11 cellular contexts compared by ENCODE assay signal in the genomic region with DNA sequence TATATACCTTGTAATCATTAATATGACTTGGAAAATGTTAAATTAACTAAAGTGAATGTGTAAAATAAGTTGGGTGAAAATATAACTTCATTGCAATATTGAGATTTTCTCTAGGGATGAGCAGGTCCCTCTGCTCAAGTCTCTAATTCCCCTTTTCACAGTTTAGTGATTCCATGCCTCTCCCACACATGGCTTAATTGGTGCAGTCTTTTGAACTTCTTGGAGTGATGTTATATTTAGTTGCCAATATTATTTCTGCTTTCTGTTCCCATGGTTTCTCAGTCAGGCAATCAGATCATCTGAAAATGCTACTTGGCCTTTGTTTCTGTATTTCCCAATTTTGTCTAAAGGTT.
DNase-seq lines count a peak whose midpoint lies in the region; ATAC-seq and TF ChIP-seq lines count a peak whose summit lies in the region.
"Had no signal": no experiment of that assay in that cellular context is flagged by ENCODE, and none has a peak within 500 bp of the region (broad histone marks: within the 10 kb centered on the region; RNA-seq: fewer than 3 reads in every experiment).

No MANE protein-coding gene starts in this region.

- no peaks in the 10 kb centered on the region for H3K36me3 Mint-ChIP-seq in activated CD4-positive, alpha-beta T cell treated with anti-CD3 and anti-CD28 coated beads for 36 hours (ENCODE audit: low read depth)

- CTCF ChIA-PET in activated CD4-positive, alpha-beta T cell treated with anti-CD3 and anti-CD28 coated beads for 36 hours (lab: Charles Lee), result no interaction called here

- TF ChIP-seq CTCF in RWPE2 (IDR thresholded peaks at IDR 0.05; ENCODE audit: poor library complexity, severe bottlenecking), result no peak
- TF ChIP-seq CTCF in ascending aorta (IDR thresholded peaks at IDR 0.05), result no peak

- no peak overlapping the region for H3K4me3 ChIP-seq in RWPE2 (ENCODE audit: severe bottlenecking)
- no peak overlapping the region for H3K4me3 ChIP-seq in ascending aorta

- H3K27me3 ChIP-seq in RWPE2 (ENCODE audit: insufficient read depth, poor library complexity, severe bottlenecking) (no peaks in the 10 kb centered on the region), ascending aorta (no peaks in the 10 kb centered on the region)

- DNase-seq in NCI-H446 (lab: John Stamatoyannopoulos, UW) (peak; percentile 6), NCI-H446 treated with DMSO at 0.1 percent for 48 hours (lab: John Stamatoyannopoulos, UW) (no peak), RWPE2 (ENCODE audit: low spot score) (no peak), CD1c-positive myeloid dendritic cell (ENCODE audit: extremely low spot score) (no peak), ascending aorta (ENCODE audit: low spot score in 2 of 2) (no peak)
- no peak for DNase-seq in NK-92 treated with Interleukin-12 subunit alpha and Interleukin-12 subunit beta, amount 100 ng/mL, for 24 hours (lab: John Stamatoyannopoulos, UW)
- no peak for DNase-seq in activated CD4-positive, alpha-beta T cell treated with anti-CD3 and anti-CD28 coated beads for 36 hours
- DNase-seq: endodermal cell, NCI-H1694, trophoblast cell had no signal

- POLR2A ChIA-PET in activated CD4-positive, alpha-beta T cell treated with anti-CD3 and anti-CD28 coated beads for 36 hours (lab: Charles Lee), result no interaction called here

- H3K27ac Mint-ChIP-seq in activated CD4-positive, alpha-beta T cell treated with anti-CD3 and anti-CD28 coated beads for 36 hours, result no peak overlapping the region
- H3K27ac Mint-ChIP-seq: endodermal cell had no signal

- no peaks in the 10 kb centered on the region for H3K27me3 Mint-ChIP-seq in activated CD4-positive, alpha-beta T cell treated with anti-CD3 and anti-CD28 coated beads for 36 hours

- intact Hi-C loops in ascending aorta (cut with DNase I), result no loop called here
- intact Hi-C loops in activated CD4-positive, alpha-beta T cell treated with anti-CD3 and anti-CD28 coated beads for 36 hours (cut with DNase I, micrococcal nuclease), result no loop called here

- ATAC-seq in HG02938 (IDR thresholded peaks at IDR 0.05; ENCODE audit: unreplicated experiment), result peak; percentile 26
- ATAC-seq in RWPE2 (ENCODE audit: low read depth), result no peak
- ATAC-seq in activated CD4-positive, alpha-beta T cell treated with anti-CD3 and anti-CD28 coated beads for 36 hours, result no peak

- H3K4me1 ChIP-seq in RWPE2 (ENCODE audit: insufficient read depth, poor library complexity, severe bottlenecking) (peaks cover 20% of the 10 kb centered on the region), ascending aorta (no peaks in the 10 kb centered on the region)

- H3K4me3 Mint-ChIP-seq in activated CD4-positive, alpha-beta T cell treated with anti-CD3 and anti-CD28 coated beads for 36 hours, result no peak overlapping the region
- H3K4me3 Mint-ChIP-seq: endodermal cell had no signal

- peaks cover 1% of the 10 kb centered on the region for H3K9me3 Mint-ChIP-seq in activated CD4-positive, alpha-beta T cell treated with anti-CD3 and anti-CD28 coated beads for 36 hours (ENCODE audit: low read depth)

- H3K9me3 ChIP-seq in RWPE2 (ENCODE audit: severe bottlenecking) (peaks cover 4% of the 10 kb centered on the region), ascending aorta (peaks cover 0 to 3% of the 10 kb centered on the region in 2 donors)

- H3K27ac ChIP-seq in RWPE2 (ENCODE audit: poor library complexity, severe bottlenecking) (peak overlapping the region; percentile 89), ascending aorta (no peak overlapping the region)

- H3K36me3 ChIP-seq in RWPE2 (ENCODE audit: low read depth), result no peaks in the 10 kb centered on the region; the same call in 1 of the 2 replicates
- no peaks in the 10 kb centered on the region for H3K36me3 ChIP-seq in ascending aorta

- peaks cover 4% of the 10 kb centered on the region for H3K4me1 Mint-ChIP-seq in activated CD4-positive, alpha-beta T cell treated with anti-CD3 and anti-CD28 coated beads for 36 hours

Comparison
In these comparisons a context has a peak if more than half of its experiments do, and no peak if none do; other contexts are left out.
1. DNase-seq: peak in NCI-H446 (2 of 2); none in NCI-H446 treated with DMSO at 0.1 percent for 48 hours (single experiment), RWPE2 (single experiment), NK-92 treated with Interleukin-12 subunit alpha and Interleukin-12 subunit beta, amount 100 ng/mL, for 24 hours (single experiment), CD1c-positive myeloid dendritic cell (single experiment), ascending aorta (0 of 2) and activated CD4-positive, alpha-beta T cell treated with anti-CD3 and anti-CD28 coated beads for 36 hours (single experiment).